In genomic region chr7:32152576-32152975, GRCh38 we compare ENCODE assay signal across 15 cellular contexts.
DNase-seq lines count a peak whose midpoint lies in the region; ATAC-seq and TF ChIP-seq lines count a peak whose summit lies in the region.
"Had no signal": no experiment of that assay in that cellular context is flagged by ENCODE, and none has a peak within 500 bp of the region (broad histone marks: within the 10 kb centered on the region; RNA-seq: fewer than 3 reads in every experiment).

No MANE protein-coding gene starts in this region.

- H3K79me1 ChIP-seq in mesenchymal stem cell (replicated peaks; ENCODE audit: low read length, poor library complexity, severe bottlenecking): no peaks in the 10 kb centered on the region

- no peaks in the 10 kb centered on the region for H3K9me3 ChIP-seq in heart left ventricle
- no peaks in the 10 kb centered on the region for H3K9me3 ChIP-seq in right cardiac atrium (ENCODE audit: control insufficient read depth, low read length)
- H3K9me3 ChIP-seq in upper lobe of right lung: no peaks in the 10 kb centered on the region
- H3K9me3 ChIP-seq in mesenchymal stem cell (ENCODE audit: control insufficient read depth, low read length): no peaks in the 10 kb centered on the region
- H3K9me3 ChIP-seq: BLaER1 had no signal

- H3K4me1 ChIP-seq in heart left ventricle (peaks cover 0 to 81% (median 22%) of the 10 kb centered on the region in 12 donors), right cardiac atrium (ENCODE audit: control insufficient read depth, insufficient read depth, low read length) (peaks cover 3% of the 10 kb centered on the region), upper lobe of right lung (no peaks in the 10 kb centered on the region), mesenchymal stem cell (ENCODE audit: control insufficient read depth, insufficient read depth, low read depth, low read length) (peaks cover 5% of the 10 kb centered on the region)
- H3K4me1 ChIP-seq: BLaER1 had no signal

- H3K4ac ChIP-seq in mesenchymal stem cell (ENCODE audit: low read depth in 1 of 2, low read length in 2 of 2): no peak overlapping the region

- WGBS in heart left ventricle, 4 donors: 49 to 59% (median 56%) methylated on average over 3 of the region's 3 CpGs
- 63% methylated on average over 3 of the region's 3 CpGs for WGBS in right cardiac atrium
- WGBS in mesenchymal stem cell: 100% methylated on average over 1 of the region's 3 CpGs

- TF ChIP-seq CTCF in heart left ventricle (IDR thresholded peaks at IDR 0.05) (no peak), upper lobe of right lung (IDR thresholded peaks at IDR 0.05) (no peak)

- H4K91ac ChIP-seq in mesenchymal stem cell (ENCODE audit: low read length): no peak overlapping the region

- H3K4me3 ChIP-seq in heart left ventricle (no peak overlapping the region), right cardiac atrium (ENCODE audit: low read length) (no peak overlapping the region), upper lobe of right lung (no peak overlapping the region), mesenchymal stem cell (ENCODE audit: insufficient read depth in 1 of 2, low read depth in 1 of 2, low read length in 2 of 2) (no peak overlapping the region)
- H3K4me3 ChIP-seq: BLaER1, GM23338 had no signal

- no peak for TF ChIP-seq POLR2A in heart left ventricle (IDR thresholded peaks at IDR 0.05)

- H2BK15ac ChIP-seq in mesenchymal stem cell (ENCODE audit: low read depth, poor library complexity, severe bottlenecking): no peak overlapping the region

- H2BK12ac ChIP-seq in mesenchymal stem cell (ENCODE audit: low read length in 2 of 2): no peak overlapping the region

- no peak overlapping the region for H3K18ac ChIP-seq in mesenchymal stem cell (ENCODE audit: low read depth in 1 of 2, low read length in 2 of 2)

- no peak overlapping the region for H4K8ac ChIP-seq in mesenchymal stem cell (ENCODE audit: low read length)

- H2BK5ac ChIP-seq in mesenchymal stem cell (ENCODE audit: low read depth, low read length, poor library complexity, severe bottlenecking): no peak overlapping the region

- no peak for ATAC-seq in heart left ventricle
- ATAC-seq in left cardiac atrium: no peak
- ATAC-seq in right cardiac atrium: no peak
- ATAC-seq in left ventricle myocardium superior: no peak
- no peak for ATAC-seq in upper lobe of right lung
- ATAC-seq: GM23338, HCT116 had no signal

- no peak overlapping the region for H3K4me2 ChIP-seq in mesenchymal stem cell (ENCODE audit: low read length, poor library complexity, severe bottlenecking)
- H3K4me2 ChIP-seq: BLaER1, GM23338 had no signal

- no peak overlapping the region for H3K9ac ChIP-seq in mesenchymal stem cell (ENCODE audit: low read length)
- H3K9ac ChIP-seq: BLaER1 had no signal

- no peak overlapping the region for H3K23ac ChIP-seq in mesenchymal stem cell (ENCODE audit: low read length in 2 of 2)

- intact Hi-C loops in heart left ventricle (cut with DNase I): loop anchor here in 6 of 10 donors (5.0 to 10.0 kb wide), 7 partner anchors 48 to 268 kb away; partner anchors contain the start of gene PDE1C (in 2 of the 6)
- intact Hi-C loops in left cardiac atrium (cut with DNase I): loop anchor here in 1 of 2 donors (5.0 kb wide), 1 partner anchor 80 kb away; the partner anchor contains the start of gene PDE1C
- intact Hi-C loops in right cardiac atrium (cut with DNase I): loop anchor here in 3 of 4 donors (10.0 kb wide), 1 partner anchor 78 kb away; the partner anchor contains the start of gene PDE1C (in 3 of the 3)
- intact Hi-C loops in left ventricle myocardium superior (cut with micrococcal nuclease): no loop called here
- intact Hi-C loops in upper lobe of right lung (cut with DNase I): no loop called here

- H3K27me3 ChIP-seq in heart left ventricle (no peaks in the 10 kb centered on the region), right cardiac atrium (ENCODE audit: control insufficient read depth, insufficient read depth) (no peaks in the 10 kb centered on the region), upper lobe of right lung (no peaks in the 10 kb centered on the region), mesenchymal stem cell (ENCODE audit: control insufficient read depth in 1 of 2, insufficient read depth in 1 of 2, low read length in 2 of 2) (no peaks in the 10 kb centered on the region)
- H3K27me3 ChIP-seq: BLaER1 had no signal

- H3K27ac ChIP-seq in heart left ventricle (peak overlapping the region in 8 of 12 donors; percentile 23 to 90 (median 66)), right cardiac atrium (ENCODE audit: low read length) (peak overlapping the region; percentile 9), upper lobe of right lung (no peak overlapping the region), mesenchymal stem cell (ENCODE audit: low read length, poor library complexity, severe bottlenecking) (no peak overlapping the region)
- H3K27ac ChIP-seq: 22Rv1, BLaER1 had no signal

- no peak overlapping the region for H2BK120ac ChIP-seq in mesenchymal stem cell (ENCODE audit: low read depth, low read length)

- no peak overlapping the region for H3K14ac ChIP-seq in mesenchymal stem cell (ENCODE audit: low read length in 2 of 2)

- no peak for DNase-seq in heart left ventricle
- no peak for DNase-seq in left cardiac atrium
- DNase-seq in right cardiac atrium: no peak
- no peak for DNase-seq in left ventricle myocardium superior
- peak; percentile 12 for DNase-seq in cerebellum (ENCODE audit: low spot score)
- DNase-seq in upper lobe of right lung: no peak
- DNase-seq in mesenchymal stem cell: no peak
- DNase-seq: CD4-positive, alpha-beta memory T cell; DMS79 treated with DMSO at 0.1 percent for 48 hours; GF-D8; HFFc6 had no signal

- H2AK5ac ChIP-seq in mesenchymal stem cell (ENCODE audit: low read length, severe bottlenecking): no peak overlapping the region

- H2AFZ ChIP-seq in mesenchymal stem cell (ENCODE audit: low read depth, low read length): no peak overlapping the region
- H2AFZ ChIP-seq: GM23338 had no signal

- H3K36me3 ChIP-seq in heart left ventricle: no peaks in the 10 kb centered on the region
- no peaks in the 10 kb centered on the region for H3K36me3 ChIP-seq in upper lobe of right lung
- no peaks in the 10 kb centered on the region for H3K36me3 ChIP-seq in mesenchymal stem cell (ENCODE audit: control insufficient read depth in 1 of 2, insufficient read depth in 2 of 2, low read depth in 1 of 2, low read length in 2 of 2)
- H3K36me3 ChIP-seq: BLaER1 had no signal

Comparison
In these comparisons a context has a peak if more than half of its experiments do, and no peak if none do; other contexts are left out.
1. intact Hi-C loops: an anchor here in heart left ventricle (5.0 to 10.0 kb wide) and right cardiac atrium (10.0 kb wide); none called in left ventricle myocardium superior and upper lobe of right lung.
2. H3K27ac ChIP-seq: peak in heart left ventricle (8 of 12) and right cardiac atrium (single experiment); none in upper lobe of right lung (single experiment) and mesenchymal stem cell (single experiment).